In genomic region chr11:116895053-116895757, GRCh38 we compare ENCODE assay signal across 10 cellular contexts. TPM values are rescaled to one million over a fixed set of nuclear protein-coding genes. Genes with fewer than 3 reads are reported as not detected.
DNase-seq lines count a peak whose midpoint lies in the region; TF ChIP-seq lines count a peak whose summit lies in the region.
"Had no signal": no experiment of that assay in that cellular context is flagged by ENCODE, and none has a peak within 500 bp of the region (broad histone marks: within the 10 kb centered on the region; RNA-seq: fewer than 3 reads in every experiment).

No MANE protein-coding gene starts in this region.

- no peaks in the 10 kb centered on the region for H3K27me3 ChIP-seq in DOHH2 (ENCODE audit: control insufficient read depth, low read length)
- no peaks in the 10 kb centered on the region for H3K27me3 ChIP-seq in OCI-LY1 (ENCODE audit: insufficient read depth, low read length)
- no peaks in the 10 kb centered on the region for H3K27me3 ChIP-seq in neural progenitor cell
- H3K27me3 ChIP-seq: upper lobe of left lung had no signal

- H3K27ac Mint-ChIP-seq in neural progenitor cell (no peak overlapping the region), Calu3 (ENCODE audit: unreplicated experiment) (no peak overlapping the region)

- TF ChIP-seq CTCF in DOHH2 (IDR thresholded peaks at IDR 0.05; ENCODE audit: low read depth, low read length, poor library complexity, severe bottlenecking) (peak; percentile 59), OCI-LY1 (IDR thresholded peaks at IDR 0.05; ENCODE audit: low read length) (peak; percentile 62), neural progenitor cell (IDR thresholded peaks at IDR 0.05) (peak; percentile 78), Calu3 (IDR thresholded peaks at IDR 0.05; ENCODE audit: unreplicated experiment) (no peak)

- peaks cover 32% of the 10 kb centered on the region for H3K36me3 ChIP-seq in DOHH2 (ENCODE audit: control insufficient read depth, low read length)
- peaks cover 71% of the 10 kb centered on the region for H3K36me3 ChIP-seq in OCI-LY1 (ENCODE audit: insufficient read depth, low read length)
- H3K36me3 ChIP-seq in neural progenitor cell, result no peaks in the 10 kb centered on the region

- no peaks in the 10 kb centered on the region for H3K4me1 Mint-ChIP-seq in neural progenitor cell
- H3K4me1 Mint-ChIP-seq in Calu3 (ENCODE audit: low read depth, unreplicated experiment), result peaks cover 2% of the 10 kb centered on the region

- H3K27ac ChIP-seq in DOHH2 (ENCODE audit: low read depth, low read length), result no peak overlapping the region
- no peak overlapping the region for H3K27ac ChIP-seq in OCI-LY1 (ENCODE audit: low read depth, low read length, poor library complexity, severe bottlenecking)
- H3K27ac ChIP-seq in neural progenitor cell, result no peak overlapping the region
- H3K27ac ChIP-seq: upper lobe of left lung had no signal

- no peaks in the 10 kb centered on the region for H3K27me3 Mint-ChIP-seq in neural progenitor cell (ENCODE audit: insufficient read depth, low read depth)
- no peaks in the 10 kb centered on the region for H3K27me3 Mint-ChIP-seq in Calu3 (ENCODE audit: unreplicated experiment)

- H3F3A ChIP-seq in DOHH2 (ENCODE audit: control insufficient read depth, insufficient read depth) (no peaks in the 10 kb centered on the region), OCI-LY1 (ENCODE audit: insufficient read depth, low read length) (no peaks in the 10 kb centered on the region), neural progenitor cell (ENCODE audit: low read depth) (no peaks in the 10 kb centered on the region)

- DNase-seq in erythroblast (lab: John Stamatoyannopoulos, UW), result peak; percentile 40 to 59
- peak; percentile 74 for DNase-seq in neural progenitor cell (ENCODE audit: low spot score)
- DNase-seq in NCI-H1417 treated with DMSO at 0.1 percent for 48 hours (lab: John Stamatoyannopoulos, UW), result no peak
- no peak for DNase-seq in Calu3
- DNase-seq in NCI-H187 treated with DMSO at 0.1 percent for 48 hours (lab: John Stamatoyannopoulos, UW), result no peak
- DNase-seq in NCI-H1436 (lab: John Stamatoyannopoulos, UW), result no peak
- DNase-seq: NCI-H1694 treated with DMSO at 0.1 percent for 48 hours had no signal

- BruUV-seq in Calu3 (replicated peaks; lab: Mats Ljungman, UMichigan), result no TSS peak

- H3K4me1 ChIP-seq in DOHH2 (ENCODE audit: control insufficient read depth, low read length), result peaks cover 4% of the 10 kb centered on the region
- H3K4me1 ChIP-seq in OCI-LY1 (ENCODE audit: insufficient read depth, low read length, severe bottlenecking), result peaks cover 5% of the 10 kb centered on the region
- peaks cover 4% of the 10 kb centered on the region for H3K4me1 ChIP-seq in neural progenitor cell
- H3K4me1 ChIP-seq: upper lobe of left lung had no signal

- TF ChIP-seq POLR2A in erythroblast (IDR thresholded peaks at IDR 0.05; ENCODE audit: low read length), result no peak

- H3K36me3 Mint-ChIP-seq in neural progenitor cell, result peaks cover 25% of the 10 kb centered on the region
- peaks cover 6% of the 10 kb centered on the region for H3K36me3 Mint-ChIP-seq in Calu3 (ENCODE audit: insufficient read depth, unreplicated experiment)

- intact Hi-C loops in Calu3 (cut with micrococcal nuclease; ENCODE audit: unreplicated experiment), result no loop called here

- H3K9ac ChIP-seq in OCI-LY1 (ENCODE audit: low read length) (no peak overlapping the region), neural progenitor cell (no peak overlapping the region)

- H3K9me3 Mint-ChIP-seq in neural progenitor cell (peaks cover 8% of the 10 kb centered on the region), Calu3 (ENCODE audit: low read depth, unreplicated experiment) (peaks cover 4% of the 10 kb centered on the region)

- H3K4me3 ChIP-seq in DOHH2 (ENCODE audit: low read length) (no peak overlapping the region), OCI-LY1 (ENCODE audit: low read depth, low read length, poor library complexity, severe bottlenecking) (no peak overlapping the region), neural progenitor cell (no peak overlapping the region)
- H3K4me3 ChIP-seq: upper lobe of left lung had no signal

- no peak overlapping the region for H3K4me3 Mint-ChIP-seq in neural progenitor cell
- H3K4me3 Mint-ChIP-seq in Calu3 (ENCODE audit: low read depth, unreplicated experiment), result no peak overlapping the region

- H3K9me3 ChIP-seq in DOHH2 (ENCODE audit: control insufficient read depth, insufficient read depth, low read length), result no peaks in the 10 kb centered on the region; the same call in 1 of the 2 replicates
- 0 out of 2 replicates have a peak, but pooled peaks cover under 1% of the 10 kb centered on the region for H3K9me3 ChIP-seq in OCI-LY1 (ENCODE audit: low read length)
- no peaks in the 10 kb centered on the region for H3K9me3 ChIP-seq in neural progenitor cell (ENCODE audit: low read depth)
- H3K9me3 ChIP-seq: upper lobe of left lung had no signal

- no peak overlapping the region for H2AFZ ChIP-seq in OCI-LY1 (ENCODE audit: low read length)
- H2AFZ ChIP-seq in neural progenitor cell (replicated peaks), result no peak overlapping the region

- H3K4me2 ChIP-seq in DOHH2 (ENCODE audit: low read length), result no peak overlapping the region
- no peak overlapping the region for H3K4me2 ChIP-seq in OCI-LY1 (ENCODE audit: low read length)
- no peak overlapping the region for H3K4me2 ChIP-seq in neural progenitor cell

- H3K79me2 ChIP-seq in DOHH2 (ENCODE audit: control insufficient read depth, low read length) (no peaks in the 10 kb centered on the region), OCI-LY1 (ENCODE audit: insufficient read depth, low read length) (no peaks in the 10 kb centered on the region), neural progenitor cell (ENCODE audit: low read depth) (no peaks in the 10 kb centered on the region)

- CTCF ChIA-PET in Calu3 (lab: Charles Lee), result no interaction called here

- H4K20me1 ChIP-seq in DOHH2 (ENCODE audit: control insufficient read depth, insufficient read depth, low read depth, low read length) (no peaks in the 10 kb centered on the region), OCI-LY1 (ENCODE audit: insufficient read depth, low read length) (no peaks in the 10 kb centered on the region), neural progenitor cell (ENCODE audit: low read depth) (peaks cover 3% of the 10 kb centered on the region)

- no peaks in the 10 kb centered on the region for H3K9me2 ChIP-seq in DOHH2 (replicated peaks; ENCODE audit: control insufficient read depth, low read length)
- no peaks in the 10 kb centered on the region for H3K9me2 ChIP-seq in OCI-LY1 (ENCODE audit: low read depth, low read length)

RNA-seq across cellular contexts. Expression of gene APOA1, which starts 57.8 kb away (rescaled TPM):
- 0.84 and 2.7 TPM in 2 replicates for total RNA-seq in neural progenitor cell (ENCODE audit: low replicate concordance)
- not detected in 2 replicates for total RNA-seq in Calu3 (2022)

Comparison
In these comparisons a context has a peak if more than half of its experiments do, and no peak if none do; other contexts are left out.
1. DNase-seq: peak in erythroblast (2 of 2) and neural progenitor cell (single experiment); none in NCI-H1417 treated with DMSO at 0.1 percent for 48 hours (single experiment), Calu3 (single experiment), NCI-H187 treated with DMSO at 0.1 percent for 48 hours (single experiment) and NCI-H1436 (single experiment).